Comparison of ENCODE assay signal across 19 cellular contexts in genomic region chr5:138053554-138053953, GRCh38. TPM values are rescaled to one million over a fixed set of nuclear protein-coding genes. Genes with fewer than 3 reads are reported as not detected.
DNase-seq lines count a peak whose midpoint lies in the region; ATAC-seq and TF ChIP-seq lines count a peak whose summit lies in the region.
"Had no signal": no experiment of that assay in that cellular context is flagged by ENCODE, and none has a peak within 500 bp of the region (broad histone marks: within the 10 kb centered on the region; RNA-seq: fewer than 3 reads in every experiment).

No MANE protein-coding gene starts in this region.

- H4K8ac ChIP-seq in IMR-90 (ENCODE audit: low read depth in 2 of 2, low read length in 2 of 2), result no peak overlapping the region

- H3K36me3 ChIP-seq in IMR-90 (ENCODE audit: control insufficient read depth, insufficient read depth, low read length), result no peaks in the 10 kb centered on the region

- intact Hi-C loops in IMR-90 (cut with micrococcal nuclease), result no loop called here
- intact Hi-C loops in activated T-helper 2 cell treated with anti-CD3 and anti-CD28 coated beads, Interferon-gamma antibody, Interleukin-2, Interleukin-4, amounts not matched to agents 10 μg/mL and 5 μg/mL and 100 μg/mL, durations not matched to agents 14 hours and 24 hours and 36 hours (cut with micrococcal nuclease), result no loop called here

- no CpG with 5 or more reads among the region's 3 CpGs for WGBS in IMR-90 (ENCODE audit: extremely low coverage in 2 of 2, insufficient read length in 1 of 2), 2 experiments

- no peaks in the 10 kb centered on the region for H4K20me1 ChIP-seq in IMR-90 (ENCODE audit: insufficient read depth, low read length)

- H3K4me1 Mint-ChIP-seq in T-helper 1 cell treated with Interleukin-12 subunit alpha and Interleukin-12 subunit beta and Interleukin-4 antibody, amounts not matched to agents 30 μg/mL and 1 μg/mL, for 36 hours (ENCODE audit: low read depth), result peaks cover 8% of the 10 kb centered on the region
- peaks cover 16% of the 10 kb centered on the region for H3K4me1 Mint-ChIP-seq in activated T-helper 2 cell treated with anti-CD3 and anti-CD28 coated beads, Interferon-gamma antibody, Interleukin-2, Interleukin-4, amounts not matched to agents 10 μg/mL and 5 μg/mL and 100 μg/mL, durations not matched to agents 14 hours and 24 hours and 36 hours (ENCODE audit: low read depth)
- H3K4me1 Mint-ChIP-seq in nephron progenitor cell, result peaks cover 18% of the 10 kb centered on the region
- H3K4me1 Mint-ChIP-seq in naive thymus-derived CD8-positive, alpha-beta T cell, result peaks cover 0 to 3% (median 0%) of the 10 kb centered on the region in 4 donors
- H3K4me1 Mint-ChIP-seq in stimulated activated effector memory CD8-positive, alpha-beta T cell treated with anti-CD3 and anti-CD28 coated beads, Interleukin-12 subunit alpha, Interleukin-12 subunit beta, amount 100 ng/mL, for 72 hours, result no peaks in the 10 kb centered on the region

- TF ChIP-seq POLR2A in IMR-90 (IDR thresholded peaks at IDR 0.05; ENCODE audit: low read depth, low read length), result no peak
- no peak for TF ChIP-seq POLR2A in GM18505 (IDR thresholded peaks at IDR 0.05; ENCODE audit: borderline replicate concordance, extremely low read depth, insufficient read depth, insufficient read length)

- dilution Hi-C loops in IMR-90 (cut with HindIII; ENCODE audit: low sequenced_read_pairs, unreplicated experiment), result no loop called here

- POLR2A ChIA-PET in IMR-90 (lab: Charles Lee; ENCODE audit: unreplicated experiment), result no interaction called here
- POLR2A ChIA-PET in naive thymus-derived CD8-positive, alpha-beta T cell (lab: Charles Lee), result interaction anchor here (0.9 kb wide), 1 partner anchor 83 kb away, joined by 3 read pairs; no protein-coding TSS in a partner anchor

- peak overlapping the region; percentile 0 for H3K4me3 Mint-ChIP-seq in T-helper 1 cell treated with Interleukin-12 subunit alpha and Interleukin-12 subunit beta and Interleukin-4 antibody, amounts not matched to agents 30 μg/mL and 1 μg/mL, for 36 hours
- H3K4me3 Mint-ChIP-seq in activated T-helper 2 cell treated with anti-CD3 and anti-CD28 coated beads, Interferon-gamma antibody, Interleukin-2, Interleukin-4, amounts not matched to agents 10 μg/mL and 5 μg/mL and 100 μg/mL, durations not matched to agents 14 hours and 24 hours and 36 hours (ENCODE audit: low read depth), result no peak overlapping the region
- H3K4me3 Mint-ChIP-seq in nephron progenitor cell, result no peak overlapping the region
- no peak overlapping the region for H3K4me3 Mint-ChIP-seq in naive thymus-derived CD8-positive, alpha-beta T cell
- H3K4me3 Mint-ChIP-seq in stimulated activated effector memory CD8-positive, alpha-beta T cell treated with anti-CD3 and anti-CD28 coated beads, Interleukin-12 subunit alpha, Interleukin-12 subunit beta, amount 100 ng/mL, for 72 hours, result no peak overlapping the region
- H3K4me3 Mint-ChIP-seq: CD14-positive monocyte, H9 had no signal

- no peaks in the 10 kb centered on the region for H3K36me3 Mint-ChIP-seq in T-helper 1 cell treated with Interleukin-12 subunit alpha and Interleukin-12 subunit beta and Interleukin-4 antibody, amounts not matched to agents 30 μg/mL and 1 μg/mL, for 36 hours (ENCODE audit: low read depth)
- no peaks in the 10 kb centered on the region for H3K36me3 Mint-ChIP-seq in activated T-helper 2 cell treated with anti-CD3 and anti-CD28 coated beads, Interferon-gamma antibody, Interleukin-2, Interleukin-4, amounts not matched to agents 10 μg/mL and 5 μg/mL and 100 μg/mL, durations not matched to agents 14 hours and 24 hours and 36 hours (ENCODE audit: low read depth)
- no peaks in the 10 kb centered on the region for H3K36me3 Mint-ChIP-seq in nephron progenitor cell (ENCODE audit: low read depth)
- H3K36me3 Mint-ChIP-seq in naive thymus-derived CD8-positive, alpha-beta T cell, result no peaks in the 10 kb centered on the region
- H3K36me3 Mint-ChIP-seq in stimulated activated effector memory CD8-positive, alpha-beta T cell treated with anti-CD3 and anti-CD28 coated beads, Interleukin-12 subunit alpha, Interleukin-12 subunit beta, amount 100 ng/mL, for 72 hours, result no peaks in the 10 kb centered on the region
- H3K36me3 Mint-ChIP-seq: CD14-positive monocyte had no signal

- no peaks in the 10 kb centered on the region for H3K9me1 ChIP-seq in IMR-90 (ENCODE audit: insufficient read depth, low read length)

- H3K23ac ChIP-seq in IMR-90 (ENCODE audit: low read depth, low read length), result no peak overlapping the region

- no peak overlapping the region for H2BK5ac ChIP-seq in IMR-90 (ENCODE audit: low read depth, low read length, poor library complexity, severe bottlenecking)

- no peak overlapping the region for H3K18ac ChIP-seq in IMR-90 (ENCODE audit: low read depth, low read length)

- no peaks in the 10 kb centered on the region for H3K4me1 ChIP-seq in IMR-90 (ENCODE audit: control insufficient read depth, insufficient read depth, low read length)

- no peak overlapping the region for H3K14ac ChIP-seq in IMR-90 (replicated peaks; ENCODE audit: low read depth, low read length)

- no peak overlapping the region for H3K4me3 ChIP-seq in IMR-90 (ENCODE audit: insufficient read depth, low read depth, low read length)

- no peak overlapping the region for H4K91ac ChIP-seq in IMR-90 (ENCODE audit: insufficient read depth, low read depth, low read length)

- no peak overlapping the region for H2BK15ac ChIP-seq in IMR-90 (ENCODE audit: low read depth, low read length)

- no peaks in the 10 kb centered on the region for H3K79me1 ChIP-seq in IMR-90 (ENCODE audit: low read depth in 1 of 2, low read length in 2 of 2)

- H2AK5ac ChIP-seq in IMR-90 (ENCODE audit: low read depth, low read length), result no peak overlapping the region

- no peaks in the 10 kb centered on the region for H3K9me3 ChIP-seq in IMR-90 (ENCODE audit: control insufficient read depth, insufficient read depth, low read length)

- no peaks in the 10 kb centered on the region for H3K9me3 Mint-ChIP-seq in T-helper 1 cell treated with Interleukin-12 subunit alpha and Interleukin-12 subunit beta and Interleukin-4 antibody, amounts not matched to agents 30 μg/mL and 1 μg/mL, for 36 hours
- no peaks in the 10 kb centered on the region for H3K9me3 Mint-ChIP-seq in activated T-helper 2 cell treated with anti-CD3 and anti-CD28 coated beads, Interferon-gamma antibody, Interleukin-2, Interleukin-4, amounts not matched to agents 10 μg/mL and 5 μg/mL and 100 μg/mL, durations not matched to agents 14 hours and 24 hours and 36 hours
- H3K9me3 Mint-ChIP-seq in nephron progenitor cell, result no peaks in the 10 kb centered on the region
- no peaks in the 10 kb centered on the region for H3K9me3 Mint-ChIP-seq in naive thymus-derived CD8-positive, alpha-beta T cell
- no peaks in the 10 kb centered on the region for H3K9me3 Mint-ChIP-seq in stimulated activated effector memory CD8-positive, alpha-beta T cell treated with anti-CD3 and anti-CD28 coated beads, Interleukin-12 subunit alpha, Interleukin-12 subunit beta, amount 100 ng/mL, for 72 hours
- H3K9me3 Mint-ChIP-seq: H9 had no signal

- TF ChIP-seq CTCF in IMR-90 (conservative IDR thresholded peaks at IDR 0.05; ENCODE audit: low read depth, low read length) (no peak), nephron progenitor cell (IDR thresholded peaks at IDR 0.05) (no peak)

- BruUV-seq in IMR-90 (replicated peaks; lab: Mats Ljungman, UMichigan), result no TSS peak

- H2BK20ac ChIP-seq in IMR-90 (ENCODE audit: low read depth, low read length), result no peak overlapping the region

- no peak overlapping the region for H3K27ac ChIP-seq in IMR-90 (ENCODE audit: insufficient read depth, low read length)
- H3K27ac ChIP-seq: 22Rv1 had no signal

- no peak overlapping the region for H3K9ac ChIP-seq in IMR-90 (ENCODE audit: low read depth, low read length)

- H3K27me3 ChIP-seq in IMR-90 (ENCODE audit: control insufficient read depth, insufficient read depth, low read length), result peaks cover 11% of the 10 kb centered on the region

- H3K56ac ChIP-seq in IMR-90 (ENCODE audit: extremely low read depth, insufficient read depth, low read length), result no peak overlapping the region

- H4K5ac ChIP-seq in IMR-90 (ENCODE audit: low read depth, low read length), result no peak overlapping the region

- TF ChIP-seq RAD21 in IMR-90 (IDR thresholded peaks at IDR 0.05; ENCODE audit: low read length), result no peak

- no peaks in the 10 kb centered on the region for H3K27me3 Mint-ChIP-seq in T-helper 1 cell treated with Interleukin-12 subunit alpha and Interleukin-12 subunit beta and Interleukin-4 antibody, amounts not matched to agents 30 μg/mL and 1 μg/mL, for 36 hours (ENCODE audit: low read depth)
- no peaks in the 10 kb centered on the region for H3K27me3 Mint-ChIP-seq in activated T-helper 2 cell treated with anti-CD3 and anti-CD28 coated beads, Interferon-gamma antibody, Interleukin-2, Interleukin-4, amounts not matched to agents 10 μg/mL and 5 μg/mL and 100 μg/mL, durations not matched to agents 14 hours and 24 hours and 36 hours (ENCODE audit: low read depth)
- peaks cover 24% of the 10 kb centered on the region for H3K27me3 Mint-ChIP-seq in nephron progenitor cell (ENCODE audit: low read depth, poor library complexity)
- H3K27me3 Mint-ChIP-seq in naive thymus-derived CD8-positive, alpha-beta T cell, result peaks cover 0 to 5% (median 0%) of the 10 kb centered on the region in 5 donors

- no peak overlapping the region for H3K4ac ChIP-seq in IMR-90 (ENCODE audit: low read depth, low read length)

- no peak overlapping the region for H2AK9ac ChIP-seq in IMR-90 (replicated peaks; ENCODE audit: low read depth, low read length, poor library complexity)

- no peak overlapping the region for H3K27ac Mint-ChIP-seq in T-helper 1 cell treated with Interleukin-12 subunit alpha and Interleukin-12 subunit beta and Interleukin-4 antibody, amounts not matched to agents 30 μg/mL and 1 μg/mL, for 36 hours
- peak overlapping the region; percentile 37 for H3K27ac Mint-ChIP-seq in activated T-helper 2 cell treated with anti-CD3 and anti-CD28 coated beads, Interferon-gamma antibody, Interleukin-2, Interleukin-4, amounts not matched to agents 10 μg/mL and 5 μg/mL and 100 μg/mL, durations not matched to agents 14 hours and 24 hours and 36 hours
- H3K27ac Mint-ChIP-seq in nephron progenitor cell, result peak overlapping the region; percentile 8
- H3K27ac Mint-ChIP-seq in naive thymus-derived CD8-positive, alpha-beta T cell, result peak overlapping the region in 1 of 10 donors; percentile 16
- no peak overlapping the region for H3K27ac Mint-ChIP-seq in stimulated activated effector memory CD8-positive, alpha-beta T cell treated with anti-CD3 and anti-CD28 coated beads, Interleukin-12 subunit alpha, Interleukin-12 subunit beta, amount 100 ng/mL, for 72 hours
- H3K27ac Mint-ChIP-seq: CD14-positive monocyte, H9 had no signal

- H2AFZ ChIP-seq in IMR-90 (replicated peaks; ENCODE audit: low read length, poor library complexity), result no peak overlapping the region

- no peak overlapping the region for H2BK120ac ChIP-seq in IMR-90 (ENCODE audit: low read depth, low read length)

- no peak for ATAC-seq in IMR-90 (ENCODE audit: low read depth)
- no peak for ATAC-seq in naive thymus-derived CD8-positive, alpha-beta T cell
- no peak for ATAC-seq in stimulated activated effector memory CD8-positive, alpha-beta T cell treated with anti-CD3 and anti-CD28 coated beads, Interleukin-12 subunit alpha, Interleukin-12 subunit beta, amount 100 ng/mL, for 72 hours
- ATAC-seq in GM18505 (IDR thresholded peaks at IDR 0.05; ENCODE audit: unreplicated experiment), result no peak

- CTCF ChIA-PET in IMR-90 (lab: Yijun Ruan, JAX), result interaction anchor here (1.4 kb wide), 1 partner anchor 15 kb away, joined by 3 read pairs; no protein-coding TSS in a partner anchor

- in situ Hi-C loops in IMR-90 (cut with MboI; ENCODE audit: low sequenced_read_pairs), result loop anchor here (25.0 kb wide), 1 partner anchor 416 kb away; no protein-coding TSS in a partner anchor

- H3K4me2 ChIP-seq in IMR-90 (ENCODE audit: low read depth, low read length), result no peak overlapping the region

- DNase-seq in T-helper 1 cell (no peak), IMR-90 (no peak), nephron progenitor cell (no peak)
- no peak for DNase-seq in activated T-helper 2 cell treated with anti-CD3 and anti-CD28 coated beads, Interferon-gamma antibody, Interleukin-2, Interleukin-4, amounts not matched to agents 10 μg/mL and 5 μg/mL and 100 μg/mL, durations not matched to agents 14 hours and 24 hours and 36 hours (ENCODE audit: low spot score)
- DNase-seq in naive thymus-derived CD8-positive, alpha-beta T cell, result no peak
- DNase-seq in stimulated activated effector memory CD8-positive, alpha-beta T cell treated with anti-CD3 and anti-CD28 coated beads, Interleukin-12 subunit alpha, Interleukin-12 subunit beta, amount 100 ng/mL, for 72 hours (ENCODE audit: low spot score in 2 of 2), result no peak
- DNase-seq: DMS79 treated with DMSO at 0.1 percent for 48 hours; H9; NCI-H1105 treated with DMSO at 0.1 percent for 48 hours; NCI-H1694 treated with DMSO at 0.1 percent for 48 hours; NK-92 treated with Interleukin-12 subunit alpha and Interleukin-12 subunit beta, amount 100 ng/mL, for 24 hours; Right ventricle myocardium superior had no signal

RNA-seq across cellular contexts. Expression of gene FAM13B, which starts 20.7 kb away (rescaled TPM):
- total RNA-seq in IMR-90 (2012; rRNA removed), result 15.1 and 21.9 TPM in 2 replicates
- 10.6 and 14.6 TPM in 2 replicates for polyA plus RNA-seq in IMR-90 (2012; rRNA removed)
- polyA plus RNA-seq in IMR-90 (2012; cell fraction: cytosol; rRNA removed), result 3.2 and 3.8 TPM in 2 replicates
- polyA plus RNA-seq in IMR-90 (2012; cell fraction: nucleus; rRNA removed; ENCODE audit: low replicate concordance), result 7.9 and 26.5 TPM in 2 replicates
- 20.3 and 22.8 TPM in 2 replicates for total RNA-seq in activated T-helper 2 cell treated with anti-CD3 and anti-CD28 coated beads, Interferon-gamma antibody, Interleukin-2, Interleukin-4, amounts not matched to agents 10 μg/mL and 5 μg/mL and 100 μg/mL, durations not matched to agents 14 hours and 24 hours and 36 hours
- 10 to 100 TPM; 68.9 to 75.3 TPM for total RNA-seq in naive thymus-derived CD8-positive, alpha-beta T cell
- polyA plus RNA-seq in naive thymus-derived CD8-positive, alpha-beta T cell, result 10 to 100 TPM; 21.7 to 25.1 (median 22.3) TPM

RNA-seq across cellular contexts. Expression of gene WNT8A, which starts 30.3 kb away (rescaled TPM):
- not detected in 2 replicates for total RNA-seq in IMR-90 (2012; rRNA removed)
- not detected in 2 replicates for polyA plus RNA-seq in IMR-90 (2012; rRNA removed)
- polyA plus RNA-seq in IMR-90 (2012; cell fraction: cytosol; rRNA removed), result not detected in 2 replicates
- not detected in 2 replicates for polyA plus RNA-seq in IMR-90 (2012; cell fraction: nucleus; rRNA removed; ENCODE audit: low replicate concordance)
- not detected in 2 replicates for total RNA-seq in activated T-helper 2 cell treated with anti-CD3 and anti-CD28 coated beads, Interferon-gamma antibody, Interleukin-2, Interleukin-4, amounts not matched to agents 10 μg/mL and 5 μg/mL and 100 μg/mL, durations not matched to agents 14 hours and 24 hours and 36 hours
- not detected for total RNA-seq in naive thymus-derived CD8-positive, alpha-beta T cell
- not detected for polyA plus RNA-seq in naive thymus-derived CD8-positive, alpha-beta T cell
- total RNA-seq: NCI-H460, OCI-LY7, Right ventricle myocardium superior had no signal
- polyA plus RNA-seq: AG04450, CD14-positive monocyte had no signal

Comparison
In these comparisons a context has a peak if more than half of its experiments do, and no peak if none do; other contexts are left out.
1. H3K27ac Mint-ChIP-seq: peak in activated T-helper 2 cell treated with anti-CD3 and anti-CD28 coated beads, Interferon-gamma antibody, Interleukin-2, Interleukin-4, amounts not matched to agents 10 μg/mL and 5 μg/mL and 100 μg/mL, durations not matched to agents 14 hours and 24 hours and 36 hours (single experiment) and nephron progenitor cell (single experiment); none in T-helper 1 cell treated with Interleukin-12 subunit alpha and Interleukin-12 subunit beta and Interleukin-4 antibody, amounts not matched to agents 30 μg/mL and 1 μg/mL, for 36 hours (single experiment) and stimulated activated effector memory CD8-positive, alpha-beta T cell treated with anti-CD3 and anti-CD28 coated beads, Interleukin-12 subunit alpha, Interleukin-12 subunit beta, amount 100 ng/mL, for 72 hours (single experiment).